ENCODE assay signal across 25 cellular contexts in the genomic region with DNA sequence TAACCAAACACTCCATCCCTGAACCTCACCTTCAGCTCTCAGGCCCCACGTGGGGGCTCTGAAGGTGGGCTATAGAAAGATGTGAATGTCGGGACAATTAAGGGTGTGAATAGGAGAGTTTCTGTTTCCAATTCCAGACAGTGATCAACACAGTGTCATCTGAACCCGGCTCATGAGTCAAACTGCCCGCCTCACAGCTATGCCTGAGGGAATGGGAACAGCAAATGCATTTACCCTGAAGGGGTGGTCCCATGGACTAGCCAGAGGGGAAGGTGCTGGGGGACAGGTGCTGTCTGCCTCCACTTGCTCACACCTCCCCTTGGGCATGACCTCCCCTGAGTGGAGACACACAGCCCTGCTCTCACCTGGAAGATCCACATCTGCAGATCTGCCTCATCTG. TPM values are rescaled to one million over a fixed set of nuclear protein-coding genes. Genes with fewer than 3 reads are reported as not detected.
"Had no signal": no experiment of that assay in that cellular context is flagged by ENCODE, and none has a peak within 500 bp of the region (broad histone marks: within the 10 kb centered on the region; RNA-seq: fewer than 3 reads in every experiment).

No MANE protein-coding gene starts in this region.

- DNase-seq: activated CD4-positive, alpha-beta memory T cell treated with anti-CD3 and anti-CD28 coated beads for 36 hours; activated CD4-positive, alpha-beta T cell treated with anti-CD3 and anti-CD28 coated beads for 48 hours; activated CD4-positive, CD25-positive, alpha-beta regulatory T cell treated with anti-CD3 and anti-CD28 coated beads, Interleukin-2, amount 50 U/mL, for 72 hours; activated CD8-positive, alpha-beta memory T cell treated with anti-CD3 and anti-CD28 coated beads for 24 hours; activated gamma-delta T cell; activated naive CD4-positive, alpha-beta T cell treated with anti-CD3 and anti-CD28 coated beads for 36 hours; activated naive CD8-positive, alpha-beta T cell treated with anti-CD3 and anti-CD28 coated beads for 36 hours; activated T-cell treated with anti-CD3 and anti-CD28 coated beads, Interleukin-2, amount 50 U/mL, for 4 hours; Kasumi-1; KBM-7; NCI-H1105 treated with DMSO at 0.1 percent for 48 hours; NCI-H1436 treated with DMSO at 0.1 percent for 48 hours; NCI-H187; NCI-H2081; NCI-H510A treated with DMSO at 0.1 percent for 48 hours; NCI-H69; NK-92 treated with Interleukin-12 subunit alpha and Interleukin-12 subunit beta, amount 100 ng/mL, for 24 hours; Peyer's patch; SHP77 treated with DMSO at 0.1 percent for 48 hours had no signal

- ATAC-seq: activated T-cell treated with anti-CD3 and anti-CD28 coated beads, Interleukin-2, amount 50 U/mL, for 4 hours; WTC11 had no signal

- H3K9me3 ChIP-seq: Peyer's patch had no signal

- H3K27ac ChIP-seq: Peyer's patch, RWPE1 had no signal

- H3K4me3 Mint-ChIP-seq: activated CD4-positive, alpha-beta memory T cell treated with anti-CD3 and anti-CD28 coated beads for 36 hours; activated naive CD4-positive, alpha-beta T cell treated with anti-CD3 and anti-CD28 coated beads for 36 hours; activated naive CD8-positive, alpha-beta T cell treated with anti-CD3 and anti-CD28 coated beads for 36 hours; activated T-cell treated with anti-CD3 and anti-CD28 coated beads, Interleukin-2, amount 50 U/mL, for 4 hours; T-helper 1 cell treated with Interleukin-12 subunit alpha and Interleukin-12 subunit beta and Interleukin-4 antibody, amounts not matched to agents 30 μg/mL and 1 μg/mL, for 36 hours; WTC11 had no signal

- H3K4me1 Mint-ChIP-seq: activated naive CD8-positive, alpha-beta T cell treated with anti-CD3 and anti-CD28 coated beads for 36 hours; WTC11 had no signal

- H3K4me1 ChIP-seq: Peyer's patch had no signal

- H3K9me3 Mint-ChIP-seq: activated CD4-positive, alpha-beta memory T cell treated with anti-CD3 and anti-CD28 coated beads for 36 hours; activated naive CD4-positive, alpha-beta T cell treated with anti-CD3 and anti-CD28 coated beads for 36 hours; activated naive CD8-positive, alpha-beta T cell treated with anti-CD3 and anti-CD28 coated beads for 36 hours; activated T-cell treated with anti-CD3 and anti-CD28 coated beads, Interleukin-2, amount 50 U/mL, for 4 hours; T-helper 1 cell treated with Interleukin-12 subunit alpha and Interleukin-12 subunit beta and Interleukin-4 antibody, amounts not matched to agents 30 μg/mL and 1 μg/mL, for 36 hours had no signal

- H3K27me3 ChIP-seq: Peyer's patch had no signal

- H3K36me3 Mint-ChIP-seq: activated CD4-positive, alpha-beta memory T cell treated with anti-CD3 and anti-CD28 coated beads for 36 hours; activated naive CD8-positive, alpha-beta T cell treated with anti-CD3 and anti-CD28 coated beads for 36 hours; WTC11 had no signal

- H3K36me3 ChIP-seq: Peyer's patch had no signal

- H3K4me3 ChIP-seq: Peyer's patch had no signal

- H3K27ac Mint-ChIP-seq: activated CD4-positive, alpha-beta memory T cell treated with anti-CD3 and anti-CD28 coated beads for 36 hours; activated naive CD4-positive, alpha-beta T cell treated with anti-CD3 and anti-CD28 coated beads for 36 hours; activated naive CD8-positive, alpha-beta T cell treated with anti-CD3 and anti-CD28 coated beads for 36 hours; T-helper 1 cell treated with Interleukin-12 subunit alpha and Interleukin-12 subunit beta and Interleukin-4 antibody, amounts not matched to agents 30 μg/mL and 1 μg/mL, for 36 hours; WTC11 had no signal

RNA-seq across cellular contexts. Expression of gene RTP2, which starts 6.3 kb away (rescaled TPM):
- total RNA-seq: activated CD4-positive, alpha-beta memory T cell treated with anti-CD3 and anti-CD28 coated beads for 36 hours; activated naive CD4-positive, alpha-beta T cell treated with anti-CD3 and anti-CD28 coated beads for 36 hours; activated naive CD8-positive, alpha-beta T cell treated with anti-CD3 and anti-CD28 coated beads for 36 hours; activated T-cell treated with anti-CD3 and anti-CD28 coated beads, Interleukin-2, amount 50 U/mL, for 4 hours; cardiac septum; Peyer's patch; SK-MEL-5; WTC11 had no signal
- polyA plus RNA-seq: adipose tissue had no signal

RNA-seq across cellular contexts. Expression of gene SST, which starts 25.8 kb away (rescaled TPM):
- total RNA-seq: activated CD4-positive, alpha-beta memory T cell treated with anti-CD3 and anti-CD28 coated beads for 36 hours; activated naive CD4-positive, alpha-beta T cell treated with anti-CD3 and anti-CD28 coated beads for 36 hours; activated naive CD8-positive, alpha-beta T cell treated with anti-CD3 and anti-CD28 coated beads for 36 hours; activated T-cell treated with anti-CD3 and anti-CD28 coated beads, Interleukin-2, amount 50 U/mL, for 4 hours; cardiac septum; SK-MEL-5 had no signal
